Comparison of ENCODE assay signal across 25 cellular contexts in the genomic region with DNA sequence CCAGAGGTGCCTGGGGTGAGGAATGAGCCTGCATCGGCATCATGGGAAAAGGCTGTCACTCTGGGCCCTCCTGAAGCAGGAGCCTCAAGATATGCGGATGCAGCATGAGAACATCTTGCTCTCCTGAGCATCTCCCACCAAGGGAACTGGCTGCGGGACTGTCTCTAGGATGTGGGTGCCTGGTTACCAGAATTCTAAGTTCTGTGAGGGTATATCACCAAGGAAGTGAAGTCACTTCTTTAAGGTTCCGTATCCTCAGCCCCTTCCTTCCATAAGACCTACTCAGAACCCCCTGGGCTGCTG.
A peak's percentile ranks its signal among the peaks of the same experiment; 100 is the strongest.
DNase-seq lines count a peak whose midpoint lies in the region; ATAC-seq, FAIRE-seq and TF ChIP-seq lines count a peak whose summit lies in the region.
"Had no signal": no experiment of that assay in that cellular context is flagged by ENCODE, and none has a peak within 500 bp of the region (broad histone marks: within the 10 kb centered on the region; RNA-seq: fewer than 3 reads in every experiment).

No MANE protein-coding gene starts in this region.

- H3K23ac ChIP-seq in H1 (ENCODE audit: insufficient read length) (no peak overlapping the region), neuronal stem cell (ENCODE audit: low read depth, low read length, poor library complexity) (no peak overlapping the region)

- intact Hi-C loops in dendritic cell treated with granulocyte-macrophage colony-stimulating factor and Interleukin-4, amounts not matched to agents 40 ng/mL and 50 ng/mL, for 4 days (cut with micrococcal nuclease) = no loop called here

- no peaks in the 10 kb centered on the region for H3K23me2 ChIP-seq in H1 (ENCODE audit: low read depth, low read length)

- H2BK5ac ChIP-seq in H1 (ENCODE audit: low read depth, low read length) (no peak overlapping the region), neuronal stem cell (ENCODE audit: low read length) (no peak overlapping the region)

- no peaks in the 10 kb centered on the region for H4K20me1 ChIP-seq in H1 (replicated peaks in 1 of 2; ENCODE audit: control insufficient read depth in 1 of 2, insufficient read depth in 2 of 2, low read length in 2 of 2)
- H4K20me1 ChIP-seq: BLaER1 had no signal

- H3K18ac ChIP-seq in H1 (ENCODE audit: extremely low read depth, low read length) (no peak overlapping the region), neuronal stem cell (ENCODE audit: low read length) (peak overlapping the region; percentile 32)

- no peak for FAIRE-seq in H1 (lab: Jason Lieb, UNC)
- FAIRE-seq: A204.1, G401.6, GM19239 had no signal

- H2AK5ac ChIP-seq in H1 (ENCODE audit: low read depth, low read length) = no peak overlapping the region
- no peak overlapping the region for H2AK5ac ChIP-seq in neuronal stem cell (ENCODE audit: low read depth, low read length)

- POLR2A ChIA-PET in H1 (lab: Charles Lee; ENCODE audit: partially characterized antibody) = no interaction called here

- no peak overlapping the region for H3K27ac ChIP-seq in H1 (ENCODE audit: low read depth, low read length)
- no peak overlapping the region for H3K27ac ChIP-seq in neuronal stem cell (replicated peaks; ENCODE audit: low read length)
- H3K27ac ChIP-seq: BLaER1 had no signal

- H3K79me1 ChIP-seq in H1 (ENCODE audit: low read depth, low read length) (no peaks in the 10 kb centered on the region), neuronal stem cell (ENCODE audit: low read depth, low read length) (no peaks in the 10 kb centered on the region)

- DNase-seq in H1 (ENCODE audit: low read depth in 1 of 2, low spot score in 2 of 2) = no peak
- DNase-seq in neuronal stem cell (ENCODE audit: low spot score) = no peak
- no peak for DNase-seq in stimulated activated naive CD8-positive, alpha-beta T cell treated with anti-CD3 and anti-CD28 coated beads, Interleukin-15, amount 100 ng/mL, for 72 hours
- no peak for DNase-seq in EL
- DNase-seq: 8988T; ACHN; BE2C; C1 segment of cervical spinal cord; CD4-positive, alpha-beta memory T cell; CD4-positive, CD25-positive, alpha-beta regulatory T cell; CD8-positive, alpha-beta memory T cell; COR-L47; DMS 273 treated with DMSO at 0.1 percent for 48 hours; DMS153; DMS53; DMS79; DND-41; GF-D8 had no signal

- no peak for TF ChIP-seq POLR2A in H1 (IDR thresholded peaks at IDR 0.05; ENCODE audit: control extremely low read depth in 1 of 2, low read depth in 2 of 2, low read length in 2 of 2)

- H2AFZ ChIP-seq in H1 (ENCODE audit: low read length) (no peak overlapping the region), neuronal stem cell (ENCODE audit: low read length) (no peak overlapping the region)

- H2BK15ac ChIP-seq in H1 (ENCODE audit: low read length) (no peak overlapping the region), neuronal stem cell (ENCODE audit: low read length) (no peak overlapping the region)

- H3K36me3 ChIP-seq in H1 (ENCODE audit: control insufficient read depth in 2 of 4, insufficient read depth in 4 of 4, low read length in 3 of 4) = no peaks in the 10 kb centered on the region
- no peaks in the 10 kb centered on the region for H3K36me3 ChIP-seq in neuronal stem cell (replicated peaks in 1 of 2; ENCODE audit: control insufficient read depth in 2 of 2, insufficient read depth in 2 of 2, low read length in 2 of 2)
- H3K36me3 ChIP-seq: BE2C, BLaER1 had no signal

- H2BK20ac ChIP-seq in H1 (ENCODE audit: low read length) = no peak overlapping the region

- H3K27me3 ChIP-seq in H1 (replicated peaks in 1 of 4; ENCODE audit: control insufficient read depth in 3 of 4, extremely low read depth in 1 of 4, insufficient read depth in 3 of 4, low read length in 3 of 4) = peaks cover 3 to 28% (median 22%) of the 10 kb centered on the region in 4 experiments; a peak in 6 of 7 replicates
- H3K27me3 ChIP-seq in neuronal stem cell (ENCODE audit: control insufficient read depth in 3 of 3, insufficient read depth in 3 of 3, low read depth in 1 of 3, low read length in 3 of 3) = peaks cover 0 to 21% (median 0%) of the 10 kb centered on the region in 3 experiments
- H3K27me3 ChIP-seq: BLaER1 had no signal

- H3K36me3 Mint-ChIP-seq in dendritic cell treated with granulocyte-macrophage colony-stimulating factor and Interleukin-4, amounts not matched to agents 40 ng/mL and 50 ng/mL, for 4 days (ENCODE audit: low read depth) = no peaks in the 10 kb centered on the region
- H3K36me3 Mint-ChIP-seq: CD14-positive monocyte; CD4-positive, alpha-beta memory T cell; CD4-positive, CD25-positive, alpha-beta regulatory T cell had no signal

- no peak overlapping the region for H3K9ac ChIP-seq in H1 (replicated peaks in 1 of 4; ENCODE audit: extremely low read depth in 1 of 4, low read depth in 3 of 4, low read length in 3 of 4)
- no peak overlapping the region for H3K9ac ChIP-seq in neuronal stem cell (ENCODE audit: low read depth, low read length, poor library complexity)
- H3K9ac ChIP-seq: BLaER1 had no signal

- no peak overlapping the region for H3K4me3 ChIP-seq in H1 (ENCODE audit: extremely low read depth in 1 of 4, insufficient read depth in 2 of 4, low read depth in 3 of 4, low read length in 4 of 4)
- no peak overlapping the region for H3K4me3 ChIP-seq in neuronal stem cell (ENCODE audit: low read length in 2 of 2)
- H3K4me3 ChIP-seq: BLaER1 had no signal

- no peaks in the 10 kb centered on the region for H3K9me3 Mint-ChIP-seq in dendritic cell treated with granulocyte-macrophage colony-stimulating factor and Interleukin-4, amounts not matched to agents 40 ng/mL and 50 ng/mL, for 4 days
- no peaks in the 10 kb centered on the region for H3K9me3 Mint-ChIP-seq in stimulated activated naive CD8-positive, alpha-beta T cell treated with anti-CD3 and anti-CD28 coated beads, Interleukin-15, amount 100 ng/mL, for 72 hours
- H3K9me3 Mint-ChIP-seq: CD4-positive, alpha-beta memory T cell; CD4-positive, CD25-positive, alpha-beta regulatory T cell had no signal

- H4K8ac ChIP-seq in H1 (ENCODE audit: extremely low read depth, insufficient read depth, low read length) (peak overlapping the region; percentile 51; the same call in 1 of the 2 replicates), neuronal stem cell (ENCODE audit: low read depth, low read length) (no peak overlapping the region)

- H2BK12ac ChIP-seq in H1 (ENCODE audit: low read depth, low read length) (no peak overlapping the region), neuronal stem cell (ENCODE audit: low read length) (no peak overlapping the region)

- H3K27ac Mint-ChIP-seq in dendritic cell treated with granulocyte-macrophage colony-stimulating factor and Interleukin-4, amounts not matched to agents 40 ng/mL and 50 ng/mL, for 4 days = peak overlapping the region; percentile 31
- no peak overlapping the region for H3K27ac Mint-ChIP-seq in stimulated activated naive CD8-positive, alpha-beta T cell treated with anti-CD3 and anti-CD28 coated beads, Interleukin-15, amount 100 ng/mL, for 72 hours
- H3K27ac Mint-ChIP-seq: CD14-positive monocyte had no signal

- no peak for TF ChIP-seq EP300 in H1 (IDR thresholded peaks at IDR 0.05; ENCODE audit: borderline replicate concordance in 1 of 2, low read depth in 2 of 2, low read length in 2 of 2)

- H3K4me3 Mint-ChIP-seq in dendritic cell treated with granulocyte-macrophage colony-stimulating factor and Interleukin-4, amounts not matched to agents 40 ng/mL and 50 ng/mL, for 4 days = no peak overlapping the region
- no peak overlapping the region for H3K4me3 Mint-ChIP-seq in stimulated activated naive CD8-positive, alpha-beta T cell treated with anti-CD3 and anti-CD28 coated beads, Interleukin-15, amount 100 ng/mL, for 72 hours
- H3K4me3 Mint-ChIP-seq: CD14-positive monocyte; CD4-positive, alpha-beta memory T cell; CD4-positive, CD25-positive, alpha-beta regulatory T cell had no signal

- H3K79me2 ChIP-seq in H1 (ENCODE audit: control insufficient read depth in 1 of 2, insufficient read depth in 2 of 2, low read length in 2 of 2) = no peaks in the 10 kb centered on the region

- H3K27me3 Mint-ChIP-seq in dendritic cell treated with granulocyte-macrophage colony-stimulating factor and Interleukin-4, amounts not matched to agents 40 ng/mL and 50 ng/mL, for 4 days = no peaks in the 10 kb centered on the region
- H3K27me3 Mint-ChIP-seq in stimulated activated naive CD8-positive, alpha-beta T cell treated with anti-CD3 and anti-CD28 coated beads, Interleukin-15, amount 100 ng/mL, for 72 hours = peaks cover 17% of the 10 kb centered on the region

- no peak for TF ChIP-seq CTCF in H1 (IDR thresholded peaks at IDR 0.05; ENCODE audit: control extremely low read depth in 1 of 3, insufficient read depth in 1 of 3, low read depth in 1 of 3, low read length in 3 of 3)

- no peak overlapping the region for H3K56ac ChIP-seq in H1 (replicated peaks; ENCODE audit: insufficient read length, low read depth, low read length)

- no peak for TF ChIP-seq RAD21 in H1 (IDR thresholded peaks at IDR 0.05 in 1 of 2, conservative IDR thresholded peaks at IDR 0.05 in 1 of 2; ENCODE audit: low read depth in 2 of 2, low read length in 2 of 2)

- H3K4me1 Mint-ChIP-seq in dendritic cell treated with granulocyte-macrophage colony-stimulating factor and Interleukin-4, amounts not matched to agents 40 ng/mL and 50 ng/mL, for 4 days (ENCODE audit: low read depth) = peaks cover 39% of the 10 kb centered on the region
- H3K4me1 Mint-ChIP-seq in stimulated activated naive CD8-positive, alpha-beta T cell treated with anti-CD3 and anti-CD28 coated beads, Interleukin-15, amount 100 ng/mL, for 72 hours = no peaks in the 10 kb centered on the region

- no peak overlapping the region for H2BK120ac ChIP-seq in H1 (replicated peaks; ENCODE audit: low read depth, low read length)
- no peak overlapping the region for H2BK120ac ChIP-seq in neuronal stem cell (ENCODE audit: low read depth, low read length)

- H4K5ac ChIP-seq in H1 (ENCODE audit: insufficient read length, low read depth, low read length) = no peak overlapping the region

- H3K4me2 ChIP-seq in H1 (ENCODE audit: insufficient read depth in 1 of 2, low read depth in 2 of 2, low read length in 2 of 2) (no peak overlapping the region), neuronal stem cell (ENCODE audit: insufficient read depth, low read length, poor library complexity, severe bottlenecking) (no peak overlapping the region)
- H3K4me2 ChIP-seq: BLaER1 had no signal

- H3K4ac ChIP-seq in H1 (replicated peaks; ENCODE audit: insufficient read length, low read depth, low read length) = no peak overlapping the region
- H3K4ac ChIP-seq in neuronal stem cell (ENCODE audit: low read length) = no peak overlapping the region

- no peak for ATAC-seq in HG03469 (IDR thresholded peaks at IDR 0.05; ENCODE audit: unreplicated experiment)
- ATAC-seq in stimulated activated naive CD8-positive, alpha-beta T cell treated with anti-CD3 and anti-CD28 coated beads, Interleukin-15, amount 100 ng/mL, for 72 hours = no peak

- WGBS in H1 (ENCODE audit: extremely low coverage in 1 of 2, insufficient coverage in 1 of 2, insufficient read length in 1 of 2, insufficient replicate concordance in 2 of 2, low coverage in 1 of 2, low lambda C conversion rate in 2 of 2, missing lambda C conversion rate in 1 of 2), 2 experiments = 77% methylated on average over 4 of the region's 4 CpGs; no CpG with 5 or more reads in 1 of the 2 experiments
- WGBS in neuronal stem cell (ENCODE audit: extremely low coverage in 2 of 2, insufficient read length in 2 of 2, insufficient replicate concordance in 1 of 2), 2 donors = no CpG with 5 or more reads among the region's 4 CpGs

- H3K4me1 ChIP-seq in H1 (replicated peaks in 1 of 4; ENCODE audit: control insufficient read depth in 3 of 4, insufficient read depth in 4 of 4, low read length in 3 of 4) = no peaks in the 10 kb centered on the region
- no peaks in the 10 kb centered on the region for H3K4me1 ChIP-seq in neuronal stem cell (ENCODE audit: control insufficient read depth in 2 of 2, insufficient read depth in 1 of 2, low read depth in 1 of 2, low read length in 2 of 2)
- H3K4me1 ChIP-seq: BE2C had no signal

- H3K14ac ChIP-seq in H1 (ENCODE audit: insufficient read length) (no peak overlapping the region), neuronal stem cell (ENCODE audit: low read length) (no peak overlapping the region)

- H3K9me3 ChIP-seq in H1 (ENCODE audit: insufficient read depth in 2 of 2, low read depth in 1 of 2, low read length in 1 of 2) (peaks cover 14 to 41% of the 10 kb centered on the region in 2 experiments; a peak in 3 of 4 replicates), neuronal stem cell (replicated peaks in 1 of 2; ENCODE audit: control insufficient read depth in 2 of 2, insufficient read depth in 1 of 2, low read depth in 1 of 2, low read length in 2 of 2) (no peaks in the 10 kb centered on the region)
- H3K9me3 ChIP-seq: BE2C, BLaER1 had no signal

- no peak overlapping the region for H4K91ac ChIP-seq in H1 (replicated peaks; ENCODE audit: insufficient read length, low read length)
- H4K91ac ChIP-seq in neuronal stem cell (ENCODE audit: low read depth, low read length, poor library complexity) = no peak overlapping the region

- CTCF ChIA-PET in H1 (lab: Charles Lee; ENCODE audit: partially characterized antibody) = no interaction called here
